17 cellular contexts compared by ENCODE assay signal in the genomic region with DNA sequence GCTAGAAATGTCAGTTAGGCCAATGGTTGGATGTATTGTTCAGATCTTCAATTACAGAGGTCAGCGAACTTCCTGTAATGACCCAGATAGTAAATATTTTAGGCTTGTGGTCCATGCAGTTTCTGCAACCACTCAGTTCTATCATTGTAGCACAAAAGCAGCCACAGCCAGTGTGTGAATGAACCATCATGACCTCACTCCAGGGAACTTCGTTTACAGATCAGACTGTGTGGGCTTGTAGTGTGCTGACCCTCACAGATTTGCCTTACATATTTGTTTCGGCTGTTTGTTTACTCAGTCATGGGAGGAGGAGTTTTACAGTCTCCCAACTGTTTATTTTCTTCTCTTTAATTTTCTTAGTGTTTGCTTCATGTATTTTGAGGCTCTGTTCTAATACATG. TPM values are rescaled to one million over a fixed set of nuclear protein-coding genes. Genes with fewer than 3 reads are reported as not detected.
DNase-seq lines count a peak whose midpoint lies in the region; ATAC-seq, FAIRE-seq and TF ChIP-seq lines count a peak whose summit lies in the region.
"Had no signal": no experiment of that assay in that cellular context is flagged by ENCODE, and none has a peak within 500 bp of the region (broad histone marks: within the 10 kb centered on the region; RNA-seq: fewer than 3 reads in every experiment).

No MANE protein-coding gene starts in this region.

- TF ChIP-seq CTCF in fibroblast of mammary gland (conservative IDR thresholded peaks at IDR 0.05; ENCODE audit: control insufficient read depth, insufficient read depth, low read depth, low read length), result no peak

- H3K4me3 ChIP-seq in fibroblast of mammary gland (ENCODE audit: control insufficient read depth, low read depth, low read length) (no peak overlapping the region), small intestine (ENCODE audit: low read depth in 1 of 2, low read length in 2 of 2) (no peak overlapping the region)
- H3K4me3 ChIP-seq: cardiac muscle cell, thyroid gland had no signal

- DNase-seq in NCI-H1092 treated with DMSO at 0.1 percent for 48 hours (lab: John Stamatoyannopoulos, UW) (peak; percentile 24), NCI-H1092 (lab: John Stamatoyannopoulos, UW) (no peak), RPMI7951 (ENCODE audit: low read depth) (peak; percentile 37), fibroblast of mammary gland (ENCODE audit: low read depth) (peak; percentile 35), smooth muscle cell of the brain vasculature (ENCODE audit: low read depth, low spot score) (peak; percentile 20), small intestine (no peak)
- DNase-seq: activated CD8-positive, alpha-beta memory T cell treated with anti-CD3 and anti-CD28 coated beads for 24 hours; activated gamma-delta T cell treated with Interleukin-2 at 50 U/mL for 16 hours; CD8-positive, alpha-beta memory T cell; KG1; nucleus accumbens; T1000; thyroid gland had no signal

- 39 to 46% (median 44%) methylated on average over 3 of the region's 3 CpGs for WGBS in small intestine, 3 donors

- FAIRE-seq in small intestine (lab: Jason Lieb, UNC), result no peak
- FAIRE-seq: A204.1 had no signal

- peaks cover 0 to 1% of the 10 kb centered on the region in 2 donors for H3K36me3 ChIP-seq in small intestine (ENCODE audit: control insufficient read depth in 2 of 2, insufficient read depth in 2 of 2, low read length in 2 of 2)
- H3K36me3 ChIP-seq: thyroid gland had no signal

- no peaks in the 10 kb centered on the region for H3K27me3 ChIP-seq in small intestine (ENCODE audit: control insufficient read depth in 2 of 2, insufficient read depth in 2 of 2, low read length in 2 of 2)
- H3K27me3 ChIP-seq: cardiac muscle cell, thyroid gland had no signal

- H3K27ac ChIP-seq in small intestine (ENCODE audit: low read depth in 1 of 2, low read length in 1 of 2), result no peak overlapping the region
- H3K27ac ChIP-seq: cardiac muscle cell, thyroid gland had no signal

- ATAC-seq in HG02763 (IDR thresholded peaks at IDR 0.05; ENCODE audit: unreplicated experiment), result no peak
- no peak for ATAC-seq in HG02678 (IDR thresholded peaks at IDR 0.05; ENCODE audit: unreplicated experiment)

- peaks cover 0 to 3% of the 10 kb centered on the region in 2 donors for H3K4me1 ChIP-seq in small intestine (ENCODE audit: control insufficient read depth in 2 of 2, insufficient read depth in 1 of 2, low read depth in 1 of 2, low read length in 1 of 2)

- H3K9me3 ChIP-seq in small intestine (ENCODE audit: control insufficient read depth, low read depth), result no peaks in the 10 kb centered on the region
- H3K9me3 ChIP-seq: thyroid gland had no signal

RNA-seq across cellular contexts. Expression of a gene that starts 55.4 kb away (rescaled TPM):
- total RNA-seq in RPMI7951 (2014; rRNA removed; shearing (Covaris generic)), result 17.4 and 29.1 TPM in 2 replicates
- polyA plus RNA-seq in small intestine, result 10 to 100 TPM; 12.1 to 14.3 (median 13.2) TPM

Comparison
In these comparisons a context has a peak if more than half of its experiments do, and no peak if none do; other contexts are left out.
1. DNase-seq: peak in NCI-H1092 treated with DMSO at 0.1 percent for 48 hours (single experiment), RPMI7951 (single experiment), fibroblast of mammary gland (single experiment) and smooth muscle cell of the brain vasculature (single experiment); none in NCI-H1092 (single experiment) and small intestine (single experiment).